14 cellular contexts compared by ENCODE assay signal in the genomic region with DNA sequence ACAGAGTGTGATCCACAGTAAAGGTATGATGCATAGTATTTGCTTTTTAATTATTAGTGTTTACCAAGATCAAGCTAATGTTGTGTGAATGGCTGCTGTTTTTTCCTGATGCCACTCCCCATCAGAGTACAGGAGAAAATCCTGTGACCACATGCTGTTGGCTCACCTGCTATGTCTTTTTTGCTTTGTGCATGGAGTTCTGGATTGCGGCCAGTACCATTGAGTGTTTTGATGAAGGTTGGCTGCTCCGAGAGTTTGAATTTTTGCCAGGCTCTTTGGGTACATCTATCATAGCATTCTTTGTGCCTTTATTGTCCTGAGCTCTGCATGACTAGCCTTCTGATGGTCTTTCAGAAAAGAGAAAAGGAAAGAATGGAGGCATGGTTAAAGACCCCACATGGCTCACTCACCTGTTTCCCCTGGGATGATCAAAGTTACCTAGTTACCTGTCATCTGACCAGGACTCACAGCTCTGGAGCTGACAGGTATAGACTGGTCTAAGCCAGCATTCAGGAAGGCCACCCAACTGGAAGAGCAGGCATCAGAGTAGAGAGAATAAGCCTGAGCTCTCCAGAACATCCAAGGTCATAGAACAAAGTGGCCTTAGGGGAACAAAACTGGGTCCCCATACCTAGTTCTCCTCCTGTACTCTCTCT. TPM values are rescaled to one million over a fixed set of nuclear protein-coding genes. Genes with fewer than 3 reads are reported as not detected.
DNase-seq lines count a peak whose midpoint lies in the region; ATAC-seq and TF ChIP-seq lines count a peak whose summit lies in the region.
"Had no signal": no experiment of that assay in that cellular context is flagged by ENCODE, and none has a peak within 500 bp of the region (broad histone marks: within the 10 kb centered on the region; RNA-seq: fewer than 3 reads in every experiment).

No MANE protein-coding gene starts in this region.

- WGBS in esophagus, 2 donors: 44 to 65% methylated on average over 2 of the region's 2 CpGs

- no peaks in the 10 kb centered on the region for H3K36me3 ChIP-seq in esophagus (ENCODE audit: control insufficient read depth in 2 of 2, insufficient read depth in 2 of 2, low read length in 1 of 2)
- H3K36me3 ChIP-seq: tibial artery, WERI-Rb-1 had no signal

- H3K4me3 ChIP-seq in esophagus (ENCODE audit: low read depth in 1 of 2, low read length in 2 of 2): no peak overlapping the region
- H3K4me3 ChIP-seq: tibial artery had no signal

- POLR2A ChIA-PET in HEK293T (lab: Yijun Ruan, JAX): no interaction called here

- no peaks in the 10 kb centered on the region for H3K27me3 ChIP-seq in esophagus (ENCODE audit: control insufficient read depth in 1 of 2, insufficient read depth in 2 of 2, low read length in 2 of 2)

- no peak overlapping the region for H3K27ac Mint-ChIP-seq in activated T-helper 17 cell treated with anti-CD3 and anti-CD28 coated beads, Interleukin-2, amount 50 U/mL, for 72 hours
- H3K27ac Mint-ChIP-seq: activated CD8-positive, alpha-beta memory T cell treated with anti-CD3 and anti-CD28 coated beads, Interleukin-2, amount 10 ng/mL, durations not matched to agents 7 days and 5 days; brain had no signal

- H3K27ac ChIP-seq in C4-2B: peak overlapping the region; percentile 8; the same call in 1 of the 2 replicates
- H3K27ac ChIP-seq in esophagus (ENCODE audit: low read depth in 2 of 2, low read length in 1 of 2): peak overlapping the region; percentile 75 to 79
- H3K27ac ChIP-seq: tibial artery, WERI-Rb-1 had no signal

- peaks cover 2 to 9% of the 10 kb centered on the region in 2 donors for H3K4me1 ChIP-seq in esophagus (ENCODE audit: control insufficient read depth in 2 of 2, insufficient read depth in 2 of 2, low read length in 1 of 2)
- H3K4me1 ChIP-seq: tibial artery had no signal

- peaks cover 25% of the 10 kb centered on the region for H3K27me3 Mint-ChIP-seq in activated T-helper 17 cell treated with anti-CD3 and anti-CD28 coated beads, Interleukin-2, amount 50 U/mL, for 72 hours

- DNase-seq in NCI-H1105 (lab: John Stamatoyannopoulos, UW) (peak; percentile 78), NCI-H748 treated with DMSO at 0.1 percent for 48 hours (lab: John Stamatoyannopoulos, UW) (peak; percentile 77), HEK293T (ENCODE audit: extremely low spot score) (no peak)
- DNase-seq in stimulated activated naive CD4-positive, alpha-beta T cell (lab: John Stamatoyannopoulos, UW): no peak
- DNase-seq: activated CD8-positive, alpha-beta memory T cell treated with anti-CD3 and anti-CD28 coated beads, Interleukin-2, amount 10 ng/mL, durations not matched to agents 7 days and 5 days; effector CD4-positive, alpha-beta T cell; tibial artery; WERI-Rb-1 had no signal

- no peak overlapping the region for H3K4me3 Mint-ChIP-seq in activated T-helper 17 cell treated with anti-CD3 and anti-CD28 coated beads, Interleukin-2, amount 50 U/mL, for 72 hours
- H3K4me3 Mint-ChIP-seq: activated CD8-positive, alpha-beta memory T cell treated with anti-CD3 and anti-CD28 coated beads, Interleukin-2, amount 10 ng/mL, durations not matched to agents 7 days and 5 days; brain had no signal

- no peak for ATAC-seq in activated T-helper 17 cell treated with anti-CD3 and anti-CD28 coated beads, Interleukin-2, amount 50 U/mL, for 72 hours (replicated peaks)
- ATAC-seq in HG03457 (IDR thresholded peaks at IDR 0.05; ENCODE audit: unreplicated experiment): no peak
- ATAC-seq: activated CD8-positive, alpha-beta memory T cell treated with anti-CD3 and anti-CD28 coated beads, Interleukin-2, amount 10 ng/mL, durations not matched to agents 7 days and 5 days had no signal

- no peaks in the 10 kb centered on the region for H3K4me1 Mint-ChIP-seq in activated T-helper 17 cell treated with anti-CD3 and anti-CD28 coated beads, Interleukin-2, amount 50 U/mL, for 72 hours
- H3K4me1 Mint-ChIP-seq: activated CD8-positive, alpha-beta memory T cell treated with anti-CD3 and anti-CD28 coated beads, Interleukin-2, amount 10 ng/mL, durations not matched to agents 7 days and 5 days; brain had no signal

- no peaks in the 10 kb centered on the region for H3K36me3 Mint-ChIP-seq in activated T-helper 17 cell treated with anti-CD3 and anti-CD28 coated beads, Interleukin-2, amount 50 U/mL, for 72 hours (ENCODE audit: low read depth)
- H3K36me3 Mint-ChIP-seq: activated CD8-positive, alpha-beta memory T cell treated with anti-CD3 and anti-CD28 coated beads, Interleukin-2, amount 10 ng/mL, durations not matched to agents 7 days and 5 days; brain had no signal

- no peaks in the 10 kb centered on the region for H3K9me3 Mint-ChIP-seq in activated T-helper 17 cell treated with anti-CD3 and anti-CD28 coated beads, Interleukin-2, amount 50 U/mL, for 72 hours

- CTCF ChIA-PET in HEK293T (lab: Yijun Ruan, JAX): no interaction called here

- no peak for TF ChIP-seq CTCF in C4-2B (conservative IDR thresholded peaks at IDR 0.05)

- no peaks in the 10 kb centered on the region for H3K9me3 ChIP-seq in esophagus (ENCODE audit: control insufficient read depth in 2 of 2, insufficient read depth in 1 of 2, low read depth in 1 of 2, low read length in 1 of 2)
- H3K9me3 ChIP-seq: tibial artery had no signal

TF ChIP-seq in HEK293T, 16 proteins besides CTCF, POLR2A, EP300 and RAD21:
- TF ChIP-seq SUZ12 (IDR thresholded peaks at IDR 0.05) (no peak), ELF4 (IDR thresholded peaks at IDR 0.05) (no peak), HDGF (IDR thresholded peaks at IDR 0.05; ENCODE audit: borderline replicate concordance) (no peak), ZNF384 (IDR thresholded peaks at IDR 0.05) (no peak), BHLHE40 (IDR thresholded peaks at IDR 0.05; ENCODE audit: borderline replicate concordance) (no peak), LEF1 (IDR thresholded peaks at IDR 0.05; ENCODE audit: borderline replicate concordance) (no peak), SP1 (IDR thresholded peaks at IDR 0.05) (no peak), CTBP1 (IDR thresholded peaks at IDR 0.05; ENCODE audit: borderline replicate concordance) (no peak), ARNT (IDR thresholded peaks at IDR 0.05) (no peak), FOXM1 (IDR thresholded peaks at IDR 0.05; ENCODE audit: borderline replicate concordance) (no peak), FOXK2 (IDR thresholded peaks at IDR 0.05) (no peak), TARDBP (IDR thresholded peaks at IDR 0.05) (no peak), L3MBTL2 (conservative IDR thresholded peaks at IDR 0.05) (no peak), NFRKB (IDR thresholded peaks at IDR 0.05) (no peak), FOXA1 (IDR thresholded peaks at IDR 0.05) (no peak)
- TF ChIP-seq, protein P1, sequence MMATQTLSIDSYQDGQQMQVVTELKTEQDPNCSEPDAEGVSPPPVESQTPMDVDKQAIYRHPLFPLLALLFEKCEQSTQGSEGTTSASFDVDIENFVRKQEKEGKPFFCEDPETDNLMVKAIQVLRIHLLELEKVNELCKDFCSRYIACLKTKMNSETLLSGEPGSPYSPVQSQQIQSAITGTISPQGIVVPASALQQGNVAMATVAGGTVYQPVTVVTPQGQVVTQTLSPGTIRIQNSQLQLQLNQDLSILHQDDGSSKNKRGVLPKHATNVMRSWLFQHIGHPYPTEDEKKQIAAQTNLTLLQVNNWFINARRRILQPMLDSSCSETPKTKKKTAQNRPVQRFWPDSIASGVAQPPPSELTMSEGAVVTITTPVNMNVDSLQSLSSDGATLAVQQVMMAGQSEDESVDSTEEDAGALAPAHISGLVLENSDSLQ (IDR thresholded peaks at IDR 0.05): no peak
TF ChIP-seq in HEK293T: peak in this region for 0.

RNA-seq across cellular contexts. Expression of a gene that starts 11.9 kb away (rescaled TPM):
- 10 to 100 TPM; 16.6 to 16.7 TPM for polyA plus RNA-seq in esophagus
- 10 to 100 TPM; 23.9 to 30.8 TPM for total RNA-seq in activated T-helper 17 cell treated with anti-CD3 and anti-CD28 coated beads, Interleukin-2, amount 50 U/mL, for 72 hours

RNA-seq across cellular contexts. Expression of a gene that starts 18.7 kb away (rescaled TPM):
- not detected for polyA plus RNA-seq in esophagus
- not detected for total RNA-seq in activated T-helper 17 cell treated with anti-CD3 and anti-CD28 coated beads, Interleukin-2, amount 50 U/mL, for 72 hours
- total RNA-seq: activated CD8-positive, alpha-beta memory T cell treated with anti-CD3 and anti-CD28 coated beads, Interleukin-2, amount 10 ng/mL, durations not matched to agents 7 days and 5 days; pulmonary artery endothelial cell had no signal

Comparison
In these comparisons a context has a peak if more than half of its experiments do, and no peak if none do; other contexts are left out.
1. DNase-seq: peak in NCI-H1105 (single experiment) and NCI-H748 treated with DMSO at 0.1 percent for 48 hours (single experiment); none in HEK293T (single experiment) and stimulated activated naive CD4-positive, alpha-beta T cell (0 of 6).